In the genomic region with DNA sequence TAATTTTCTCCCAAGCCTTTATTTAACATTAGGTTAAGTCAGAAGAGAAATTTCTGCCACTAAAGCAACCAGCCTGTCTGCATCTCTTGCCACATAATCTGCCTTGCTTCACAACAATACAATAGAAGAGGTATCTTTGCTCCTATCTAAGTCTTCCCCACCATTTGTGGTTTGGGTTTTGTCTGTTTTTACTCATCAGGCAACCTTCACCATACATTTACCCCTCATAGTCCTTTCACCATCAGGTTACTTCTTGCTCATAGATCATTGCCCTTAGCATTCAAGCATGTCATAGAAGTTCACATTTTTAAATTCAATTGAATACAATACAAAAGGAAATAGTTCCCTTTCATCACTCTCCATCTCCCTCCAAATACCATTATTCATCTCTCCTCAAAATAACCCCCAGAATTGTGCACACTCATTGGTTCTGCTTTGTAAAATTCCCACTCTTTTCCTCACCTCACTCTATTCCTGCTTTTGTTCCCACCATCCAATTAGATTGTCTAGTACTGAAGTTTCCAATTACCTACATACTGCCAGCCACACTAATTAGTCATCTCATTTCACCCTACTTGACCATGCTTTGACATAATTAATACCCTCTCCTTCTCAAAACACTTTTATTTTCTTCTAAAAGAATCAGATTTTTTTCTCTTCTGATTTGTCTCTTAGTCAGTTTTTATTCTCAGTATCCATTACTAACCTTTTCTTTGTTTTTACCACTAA, we compare ENCODE assay signal across 20 cellular contexts.
"Had no signal": no experiment of that assay in that cellular context is flagged by ENCODE, and none has a peak within 500 bp of the region (broad histone marks: within the 10 kb centered on the region; RNA-seq: fewer than 3 reads in every experiment).

No MANE protein-coding gene starts in this region.

- H3K4me1 Mint-ChIP-seq: nephron had no signal

- H3K4me3 ChIP-seq: ascending aorta, breast epithelium, coronary artery, gastrocnemius medialis, left lung, tibial nerve had no signal

- DNase-seq: activated CD4-positive, alpha-beta T cell treated with anti-CD3 and anti-CD28 coated beads, Interleukin-2, amount 50 U/mL, for 1 hour; activated CD8-positive, alpha-beta memory T cell treated with anti-CD3 and anti-CD28 coated beads for 24 hours; activated CD8-positive, alpha-beta memory T cell treated with anti-CD3 and anti-CD28 coated beads, Interleukin-2, amount 50 U/mL, for 48 hours; activated effector memory CD4-positive, alpha-beta T cell treated with Interleukin-2 at 50 U/mL for 16 hours; activated naive CD4-positive, alpha-beta T cell treated with anti-CD3 and anti-CD28 coated beads, Interleukin-2, amount 50 U/mL, for 16 hours; activated T-cell treated with anti-CD3 and anti-CD28 coated beads, Interleukin-2, amount 50 U/mL, for 48 hours; gastrocnemius medialis; head of caudate nucleus; left lung; midbrain; stimulated activated CD4-positive, alpha-beta T cell treated with anti-CD3 and anti-CD28 coated beads, Interleukin-12 subunit alpha, Interleukin-12 subunit beta, amount 100 ng/mL, for 4 hours; stimulated activated CD4-positive, alpha-beta T cell treated with anti-CD3 and anti-CD28 coated beads, Interleukin-1b, Interleukin-23, amount 100 ng/mL, for 48 hours; stimulated activated naive CD8-positive, alpha-beta T cell treated with anti-CD3 and anti-CD28 coated beads, Interleukin-15, Interleukin-2, amounts not matched to agents 100 U/mL and 50 U/mL, for 24 hours; substantia nigra; T1000 had no signal

- H3K27ac Mint-ChIP-seq: nephron had no signal

- H3K4me3 Mint-ChIP-seq: nephron had no signal
